Comparison of ENCODE assay signal across 1 cellular context in genomic region chr6:33431880-33432541, GRCh38.
TF ChIP-seq lines count a peak whose summit lies in the region.

No MANE protein-coding gene starts in this region.

TF ChIP-seq in GM23338, 12 proteins besides CTCF, POLR2A, EP300 and RAD21:
- no peak for TF ChIP-seq CREB1 (CRISPR knock-in tag; IDR thresholded peaks at IDR 0.05; ENCODE audit: low read depth)
- TF ChIP-seq, protein P1, sequence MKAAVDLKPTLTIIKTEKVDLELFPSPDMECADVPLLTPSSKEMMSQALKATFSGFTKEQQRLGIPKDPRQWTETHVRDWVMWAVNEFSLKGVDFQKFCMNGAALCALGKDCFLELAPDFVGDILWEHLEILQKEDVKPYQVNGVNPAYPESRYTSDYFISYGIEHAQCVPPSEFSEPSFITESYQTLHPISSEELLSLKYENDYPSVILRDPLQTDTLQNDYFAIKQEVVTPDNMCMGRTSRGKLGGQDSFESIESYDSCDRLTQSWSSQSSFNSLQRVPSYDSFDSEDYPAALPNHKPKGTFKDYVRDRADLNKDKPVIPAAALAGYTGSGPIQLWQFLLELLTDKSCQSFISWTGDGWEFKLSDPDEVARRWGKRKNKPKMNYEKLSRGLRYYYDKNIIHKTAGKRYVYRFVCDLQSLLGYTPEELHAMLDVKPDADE (IDR thresholded peaks at IDR 0.05), result peak; percentile 47; the same call in 1 of the 2 replicates
- TF ChIP-seq POLR2AphosphoS5 (IDR thresholded peaks at IDR 0.05; ENCODE audit: low read depth), result 0 out of 2 replicates have a peak, but pooled peaks have one; percentile 17
TF ChIP-seq in GM23338: peak in this region for 2.
